Comparison of ENCODE assay signal across 24 cellular contexts in the genomic region with DNA sequence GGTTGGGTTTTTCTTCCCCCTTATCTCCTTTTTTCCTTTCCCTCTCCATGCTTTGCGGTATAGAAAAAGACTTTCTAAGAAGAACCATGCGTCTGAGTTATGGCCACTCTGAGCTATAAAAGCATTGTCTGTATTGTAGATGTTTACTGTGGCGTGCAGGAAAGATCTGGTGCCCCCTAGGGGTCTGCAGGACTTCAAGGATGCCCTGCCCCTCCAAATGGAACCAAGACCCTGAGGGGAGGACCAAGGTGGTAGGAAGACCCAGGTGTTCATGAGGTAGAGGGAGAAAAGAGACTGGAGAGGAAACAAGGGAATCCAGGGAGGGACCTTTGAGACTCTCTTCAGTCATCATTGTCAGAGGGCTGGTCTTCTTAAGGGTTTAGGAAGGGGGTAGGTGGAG.
"Had no signal": no experiment of that assay in that cellular context is flagged by ENCODE, and none has a peak within 500 bp of the region (broad histone marks: within the 10 kb centered on the region; RNA-seq: fewer than 3 reads in every experiment).

No MANE protein-coding gene starts in this region.

- H3K4me3 Mint-ChIP-seq: activated CD4-positive, alpha-beta T cell treated with anti-CD3 and anti-CD28 coated beads, Interleukin-2, amount 10 ng/mL, durations not matched to agents 7 days and 5 days; activated CD8-positive, alpha-beta memory T cell treated with anti-CD3 and anti-CD28 coated beads, Interleukin-2, amount 10 ng/mL, durations not matched to agents 7 days and 5 days; activated CD8-positive, alpha-beta T cell treated with anti-CD3 and anti-CD28 coated beads for 36 hours; activated naive CD4-positive, alpha-beta T cell treated with anti-CD3 and anti-CD28 coated beads, Interleukin-2, amount 10 ng/mL, durations not matched to agents 7 days and 5 days; memory B cell; nephron progenitor cell; stimulated activated memory B cell treated with anti-CD40 and anti-IgM and Interleukin-4, amounts not matched to agents 10 μg/mL and 1 μg/mL and 100 μg/mL, for 72 hours; T-helper 2 cell treated with Interferon-gamma antibody and Interleukin-4, amounts not matched to agents 5 μg/mL and 100 μg/mL, for 36 hours; type B pancreatic cell had no signal

- H3K27ac Mint-ChIP-seq: activated CD4-positive, alpha-beta T cell treated with anti-CD3 and anti-CD28 coated beads, Interleukin-2, amount 10 ng/mL, durations not matched to agents 7 days and 5 days; activated CD8-positive, alpha-beta memory T cell treated with anti-CD3 and anti-CD28 coated beads, Interleukin-2, amount 10 ng/mL, durations not matched to agents 7 days and 5 days; activated CD8-positive, alpha-beta T cell treated with anti-CD3 and anti-CD28 coated beads for 36 hours; activated naive CD4-positive, alpha-beta T cell treated with anti-CD3 and anti-CD28 coated beads, Interleukin-2, amount 10 ng/mL, durations not matched to agents 7 days and 5 days; memory B cell; nephron progenitor cell; stimulated activated memory B cell treated with anti-CD40 and anti-IgM and Interleukin-4, amounts not matched to agents 10 μg/mL and 1 μg/mL and 100 μg/mL, for 72 hours; T-helper 2 cell treated with Interferon-gamma antibody and Interleukin-4, amounts not matched to agents 5 μg/mL and 100 μg/mL, for 36 hours; type B pancreatic cell had no signal

- H3K9me3 ChIP-seq: heart left ventricle had no signal

- DNase-seq: activated CD4-positive, alpha-beta T cell treated with anti-CD3 and anti-CD28 coated beads, Interleukin-2, amount 10 ng/mL, durations not matched to agents 7 days and 5 days; activated CD8-positive, alpha-beta memory T cell treated with anti-CD3 and anti-CD28 coated beads, Interleukin-2, amount 10 ng/mL, durations not matched to agents 7 days and 5 days; activated CD8-positive, alpha-beta T cell treated with anti-CD3 and anti-CD28 coated beads for 36 hours; activated effector memory CD4-positive, alpha-beta T cell treated with anti-CD3 and anti-CD28 coated beads, Interleukin-2, amount 50 U/mL, for 16 hours; activated naive CD4-positive, alpha-beta T cell treated with anti-CD3 and anti-CD28 coated beads, Interleukin-2, amount 10 ng/mL, durations not matched to agents 7 days and 5 days; activated T-cell treated with anti-CD3 and anti-CD28 coated beads for 4 hours; amygdala; cerebellar nuclear complex; cortex of kidney; heart left ventricle; islet precursor cell; left cardiac atrium; nephron progenitor cell; nucleus accumbens; posterior cingulate gyrus; small intestine; stimulated activated CD4-positive, alpha-beta T cell treated with anti-CD3 and anti-CD28 coated beads, Interleukin-15, amount 100 ng/mL, for 24 hours had no signal

- ATAC-seq: activated CD4-positive, CD25-positive, alpha-beta regulatory T cell treated with anti-CD3 and anti-CD28 coated beads, Interleukin-2, amount 50 U/mL, for 24 hours; activated CD8-positive, alpha-beta memory T cell treated with anti-CD3 and anti-CD28 coated beads, Interleukin-2, amount 10 ng/mL, durations not matched to agents 7 days and 5 days; activated CD8-positive, alpha-beta T cell treated with anti-CD3 and anti-CD28 coated beads for 36 hours; heart left ventricle; left cardiac atrium; stimulated activated memory B cell treated with anti-CD40 and anti-IgM and Interleukin-4, amounts not matched to agents 10 μg/mL and 1 μg/mL and 100 μg/mL, for 72 hours had no signal

- H3K4me1 Mint-ChIP-seq: activated CD4-positive, alpha-beta T cell treated with anti-CD3 and anti-CD28 coated beads, Interleukin-2, amount 10 ng/mL, durations not matched to agents 7 days and 5 days; activated CD8-positive, alpha-beta memory T cell treated with anti-CD3 and anti-CD28 coated beads, Interleukin-2, amount 10 ng/mL, durations not matched to agents 7 days and 5 days; activated naive CD4-positive, alpha-beta T cell treated with anti-CD3 and anti-CD28 coated beads, Interleukin-2, amount 10 ng/mL, durations not matched to agents 7 days and 5 days; memory B cell; stimulated activated memory B cell treated with anti-CD40 and anti-IgM and Interleukin-4, amounts not matched to agents 10 μg/mL and 1 μg/mL and 100 μg/mL, for 72 hours had no signal

- H3K36me3 Mint-ChIP-seq: activated CD8-positive, alpha-beta memory T cell treated with anti-CD3 and anti-CD28 coated beads, Interleukin-2, amount 10 ng/mL, durations not matched to agents 7 days and 5 days; activated naive CD4-positive, alpha-beta T cell treated with anti-CD3 and anti-CD28 coated beads, Interleukin-2, amount 10 ng/mL, durations not matched to agents 7 days and 5 days; stimulated activated memory B cell treated with anti-CD40 and anti-IgM and Interleukin-4, amounts not matched to agents 10 μg/mL and 1 μg/mL and 100 μg/mL, for 72 hours; type B pancreatic cell had no signal

- H3K9me3 Mint-ChIP-seq: activated CD4-positive, alpha-beta T cell treated with anti-CD3 and anti-CD28 coated beads, Interleukin-2, amount 10 ng/mL, durations not matched to agents 7 days and 5 days; activated CD8-positive, alpha-beta T cell treated with anti-CD3 and anti-CD28 coated beads for 36 hours; activated naive CD4-positive, alpha-beta T cell treated with anti-CD3 and anti-CD28 coated beads, Interleukin-2, amount 10 ng/mL, durations not matched to agents 7 days and 5 days; nephron progenitor cell; T-helper 2 cell treated with Interferon-gamma antibody and Interleukin-4, amounts not matched to agents 5 μg/mL and 100 μg/mL, for 36 hours had no signal

- H3K27ac ChIP-seq: epithelial cell of prostate, heart left ventricle, VCaP had no signal

- H3K4me3 ChIP-seq: heart left ventricle had no signal

- H3K36me3 ChIP-seq: heart left ventricle had no signal
